15 cellular contexts compared by ENCODE assay signal in the genomic region with DNA sequence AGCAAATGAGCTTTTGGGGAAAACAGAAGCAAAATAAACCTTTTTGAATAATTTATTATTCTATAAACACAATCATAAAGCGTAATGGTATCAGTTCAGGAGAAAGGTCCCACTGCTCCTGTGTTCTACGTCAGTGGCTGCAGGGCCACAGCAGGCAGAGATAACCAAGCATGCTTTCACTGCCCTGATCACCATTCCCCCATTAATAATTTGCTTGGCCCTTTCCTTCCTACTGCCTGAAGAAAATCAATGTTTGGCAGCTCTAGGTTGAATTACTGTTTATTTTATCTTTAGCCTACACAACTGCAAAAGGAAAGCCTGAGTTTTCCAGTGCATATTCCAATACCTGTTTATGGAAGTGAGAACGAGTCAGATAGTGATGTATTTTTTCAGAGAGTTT.
DNase-seq lines count a peak whose midpoint lies in the region; ATAC-seq and TF ChIP-seq lines count a peak whose summit lies in the region.
"Had no signal": no experiment of that assay in that cellular context is flagged by ENCODE, and none has a peak within 500 bp of the region (broad histone marks: within the 10 kb centered on the region; RNA-seq: fewer than 3 reads in every experiment).

No MANE protein-coding gene starts in this region.

- H3K27me3 ChIP-seq in left ventricle myocardium inferior (ENCODE audit: low read depth) (no peaks in the 10 kb centered on the region), heart left ventricle (no peaks in the 10 kb centered on the region), smooth muscle cell (ENCODE audit: low read depth) (no peaks in the 10 kb centered on the region)

- H3K79me2 ChIP-seq in smooth muscle cell (ENCODE audit: low read depth) = no peaks in the 10 kb centered on the region

- H2AFZ ChIP-seq in smooth muscle cell (ENCODE audit: low read depth) = no peak overlapping the region

- DNase-seq in left ventricle myocardium inferior (no peak), heart left ventricle (no peak), kidney tubule cell (ENCODE audit: low spot score) (peak; percentile 7), mucosa of gallbladder (ENCODE audit: low spot score) (peak; percentile 61), smooth muscle cell (lab: John Stamatoyannopoulos, UW; ENCODE audit: unreplicated experiment) (no peak), GDM1 (lab: John Stamatoyannopoulos, UW) (no peak)
- DNase-seq in stimulated activated CD4-positive, alpha-beta T cell treated with anti-CD3 and anti-CD28 coated beads, Interleukin-4, amount 100 ng/mL, for 24 hours = no peak
- DNase-seq: AML-193; CD4-positive, alpha-beta memory T cell; DMS79 treated with DMSO at 0.1 percent for 48 hours; H9 had no signal

- ATAC-seq in heart left ventricle = no peak
- no peak for ATAC-seq in HG02852 (IDR thresholded peaks at IDR 0.05; ENCODE audit: unreplicated experiment)
- ATAC-seq: GM12878 had no signal

- H3K4me1 ChIP-seq in left ventricle myocardium inferior = peaks cover 13% of the 10 kb centered on the region
- H3K4me1 ChIP-seq in heart left ventricle = peaks cover 0 to 10% (median 0%) of the 10 kb centered on the region in 12 donors
- H3K4me1 ChIP-seq in smooth muscle cell (ENCODE audit: low read depth) = peaks cover 17% of the 10 kb centered on the region
- H3K4me1 ChIP-seq: A549 had no signal

- H3K9me3 ChIP-seq in left ventricle myocardium inferior (replicated peaks) = no peaks in the 10 kb centered on the region
- no peaks in the 10 kb centered on the region for H3K9me3 ChIP-seq in heart left ventricle
- no peaks in the 10 kb centered on the region for H3K9me3 ChIP-seq in smooth muscle cell (replicated peaks; ENCODE audit: low read depth)
- H3K9me3 ChIP-seq: A549 had no signal

- H4K20me1 ChIP-seq in smooth muscle cell (ENCODE audit: low read depth) = no peaks in the 10 kb centered on the region

- 47 to 71% (median 61%) methylated on average over 3 of the region's 3 CpGs for WGBS in heart left ventricle, 4 donors
- WGBS in smooth muscle cell (ENCODE audit: low lambda C conversion rate) = 42% methylated on average over 3 of the region's 3 CpGs

- no peak for TF ChIP-seq POLR2A in heart left ventricle (IDR thresholded peaks at IDR 0.05)

- intact Hi-C loops in left ventricle myocardium inferior (cut with micrococcal nuclease) = no loop called here
- intact Hi-C loops in heart left ventricle (cut with DNase I) = no loop called here

- H3K4me2 ChIP-seq in smooth muscle cell = peak overlapping the region; percentile 71
- H3K4me2 ChIP-seq: A549 had no signal

- no peaks in the 10 kb centered on the region for H3K36me3 ChIP-seq in left ventricle myocardium inferior
- no peaks in the 10 kb centered on the region for H3K36me3 ChIP-seq in heart left ventricle
- H3K36me3 ChIP-seq in smooth muscle cell (ENCODE audit: low read depth) = no peaks in the 10 kb centered on the region

- TF ChIP-seq CTCF in left ventricle myocardium inferior (IDR thresholded peaks at IDR 0.05; ENCODE audit: borderline replicate concordance) (no peak), heart left ventricle (IDR thresholded peaks at IDR 0.05) (no peak), smooth muscle cell (IDR thresholded peaks at IDR 0.05; ENCODE audit: borderline replicate concordance, insufficient read depth, poor library complexity, severe bottlenecking) (no peak)

- H3K4me3 ChIP-seq in left ventricle myocardium inferior (no peak overlapping the region), heart left ventricle (no peak overlapping the region), smooth muscle cell (no peak overlapping the region)
- H3K4me3 ChIP-seq: A549, GM12878 had no signal

- H3K27ac ChIP-seq in left ventricle myocardium inferior (replicated peaks) = peak overlapping the region; percentile 54
- peak overlapping the region in 5 of 12 donors; percentile 1 to 51 (median 32) for H3K27ac ChIP-seq in heart left ventricle
- H3K27ac ChIP-seq in smooth muscle cell (ENCODE audit: low read depth) = peak overlapping the region; percentile 86
- H3K27ac ChIP-seq: 22Rv1, A549 had no signal

- no peak overlapping the region for H3K9ac ChIP-seq in smooth muscle cell (ENCODE audit: low read depth)

- H3F3A ChIP-seq in smooth muscle cell (ENCODE audit: low read depth) = peaks cover 8% of the 10 kb centered on the region

Comparison
In these comparisons a context has a peak if more than half of its experiments do, and no peak if none do; other contexts are left out.
1. DNase-seq: peak in kidney tubule cell (single experiment) and mucosa of gallbladder (single experiment); none in left ventricle myocardium inferior (single experiment), heart left ventricle (0 of 5), smooth muscle cell (single experiment), stimulated activated CD4-positive, alpha-beta T cell treated with anti-CD3 and anti-CD28 coated beads, Interleukin-4, amount 100 ng/mL, for 24 hours (single experiment) and GDM1 (single experiment).